ENCODE assay signal across 1 cellular context in the genomic region with DNA sequence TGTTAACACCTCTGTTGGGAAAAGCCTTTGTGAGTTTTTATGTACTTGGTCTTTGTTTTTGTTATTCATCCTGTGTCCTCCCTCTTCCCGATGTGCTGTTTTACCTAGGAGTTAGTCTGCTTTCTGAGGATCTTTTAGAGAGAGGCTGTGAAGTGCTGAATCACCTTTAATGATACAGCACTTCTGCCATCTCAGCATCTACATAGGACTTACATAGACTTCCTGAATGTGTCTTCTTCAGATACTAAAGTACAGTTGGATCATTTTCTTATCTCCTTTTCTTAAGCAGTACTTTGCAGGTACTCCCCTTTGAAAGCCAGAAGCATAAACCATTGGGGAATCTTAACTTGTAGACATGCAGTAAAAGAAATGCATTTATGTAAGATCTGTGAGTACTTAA.
TF ChIP-seq lines count a peak whose summit lies in the region.

No MANE protein-coding gene starts in this region.

TF ChIP-seq in IMR-90, 13 proteins besides CTCF, POLR2A, EP300 and RAD21:
- peak; percentile 32; the same call in 1 of the 2 replicates for TF ChIP-seq NFE2L2 (IDR thresholded peaks at IDR 0.05; ENCODE audit: low read depth, low read length)
- TF ChIP-seq CHD1 (IDR thresholded peaks at IDR 0.05; ENCODE audit: low read depth, low read length) = no peak
- peak; percentile 71 for TF ChIP-seq MAFK (IDR thresholded peaks at IDR 0.05; ENCODE audit: low read depth, low read length)
